In the genomic region with DNA sequence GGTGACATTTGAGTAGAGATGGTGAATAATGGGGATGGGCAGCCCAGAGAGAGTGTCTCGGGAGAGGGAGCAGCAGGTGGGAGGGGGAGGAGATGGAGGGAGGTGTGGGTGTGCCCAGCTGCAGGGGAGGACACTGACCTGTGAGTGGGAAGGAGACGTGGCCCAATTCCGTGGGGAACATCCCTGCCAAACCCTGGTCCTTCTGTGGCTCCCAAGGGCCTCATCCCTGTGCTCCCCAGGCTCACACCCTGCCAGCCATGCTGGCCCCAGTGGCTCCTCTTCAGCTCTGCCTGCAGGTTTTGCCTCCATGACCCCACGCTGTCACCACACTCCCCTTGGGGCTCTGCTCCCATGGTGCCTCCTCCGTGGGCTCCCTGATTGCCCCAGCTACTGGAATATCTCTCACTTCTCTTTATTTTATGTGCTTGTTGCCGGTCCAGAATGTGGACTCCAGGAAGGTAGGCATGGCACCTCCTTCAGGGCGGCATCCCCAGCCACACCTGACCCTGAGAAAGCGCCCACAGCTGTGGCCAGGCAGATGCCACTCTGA, we compare ENCODE assay signal across 26 cellular contexts. TPM values are rescaled to one million over a fixed set of nuclear protein-coding genes. Genes with fewer than 3 reads are reported as not detected.
"Had no signal": no experiment of that assay in that cellular context is flagged by ENCODE, and none has a peak within 500 bp of the region (broad histone marks: within the 10 kb centered on the region; RNA-seq: fewer than 3 reads in every experiment).

No MANE protein-coding gene starts in this region.

- H3K4me2 ChIP-seq: KMS-11, SK-N-SH had no signal

- H3K36me3 Mint-ChIP-seq: IgD-negative memory B cell had no signal

- H3K27ac ChIP-seq: HL-60, KMS-11, RWPE1 had no signal

- FAIRE-seq: HTR-8/SVneo, K562 had no signal

- H3K27ac Mint-ChIP-seq: IgD-negative memory B cell had no signal

- H3K9ac ChIP-seq: KMS-11, SK-N-SH had no signal

- ATAC-seq: K562, Panc1 had no signal

- H3K9me3 ChIP-seq: SK-N-SH had no signal

- DNase-seq: Kasumi-1, MM.1S, NCI-H1048, NCI-H1105, NCI-H1417, NCI-H1436 treated with DMSO at 0.1 percent for 48 hours, NCI-H1694, NCI-H187 treated with DMSO at 0.1 percent for 48 hours, NCI-H2029 treated with DMSO at 0.1 percent for 48 hours, NCI-H2171 treated with DMSO at 0.1 percent for 48 hours, NCI-H345, NCI-H524, NCI-H526 treated with DMSO at 0.1 percent for 48 hours, NCI-H774, SHP77, SK-N-SH had no signal

- H3K9me2 ChIP-seq: SK-N-SH had no signal

- H3K4me3 Mint-ChIP-seq: IgD-negative memory B cell had no signal

- H3K4me3 ChIP-seq: K562 had no signal

RNA-seq across cellular contexts. Expression of a gene that starts 7.0 kb away (rescaled TPM):
- total RNA-seq: K562, M059J, NCI-H460, SK-MEL-5 had no signal
- polyA plus RNA-seq: IgD-negative memory B cell, K562, SK-N-SH had no signal

RNA-seq across cellular contexts. Expression of a gene that starts 44.5 kb away (rescaled TPM):
- polyA plus RNA-seq: IgD-negative memory B cell had no signal
